In the genomic region with DNA sequence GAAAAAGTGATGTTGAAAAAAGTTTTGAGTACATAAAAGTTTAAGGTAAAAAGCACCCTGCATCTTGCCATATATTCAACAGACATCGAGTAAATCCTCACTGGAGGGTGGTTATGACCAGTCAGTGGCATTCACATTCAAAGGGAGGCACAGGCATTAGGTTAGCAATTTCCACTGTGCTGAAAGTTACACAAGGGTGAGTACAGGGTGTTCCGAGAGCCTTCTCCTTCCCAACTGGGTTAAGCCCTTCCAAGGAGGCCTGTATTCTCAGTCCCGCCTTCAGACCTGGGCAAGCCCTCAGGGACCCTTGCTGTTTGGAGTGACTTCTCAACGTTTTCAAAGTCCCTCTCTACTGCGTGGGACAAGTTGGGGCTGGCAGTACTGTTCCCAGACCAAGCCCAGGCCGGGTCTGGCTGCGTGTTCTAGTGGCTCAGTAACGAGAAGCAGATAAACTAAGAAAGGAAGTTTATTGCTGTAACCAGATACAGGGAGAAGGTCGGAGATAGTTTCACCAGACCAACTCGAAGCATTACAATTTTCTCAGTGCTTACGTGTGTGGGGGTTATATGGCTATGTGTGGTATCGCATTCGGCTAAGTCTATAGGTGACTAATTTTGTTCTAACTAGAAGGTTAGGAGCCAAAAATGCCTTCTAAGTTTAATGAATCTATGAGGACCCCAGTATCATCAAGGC, we compare ENCODE assay signal across 19 cellular contexts. TPM values are rescaled to one million over a fixed set of nuclear protein-coding genes. Genes with fewer than 3 reads are reported as not detected.
DNase-seq lines count a peak whose midpoint lies in the region; ATAC-seq, FAIRE-seq and TF ChIP-seq lines count a peak whose summit lies in the region.
"Had no signal": no experiment of that assay in that cellular context is flagged by ENCODE, and none has a peak within 500 bp of the region (broad histone marks: within the 10 kb centered on the region; RNA-seq: fewer than 3 reads in every experiment).

No MANE protein-coding gene starts in this region.

- H3K4me1 Mint-ChIP-seq in progenitor cell of endocrine pancreas (ENCODE audit: low read depth): no peaks in the 10 kb centered on the region

- H3K9me3 Mint-ChIP-seq in progenitor cell of endocrine pancreas (ENCODE audit: low read depth): no peaks in the 10 kb centered on the region

- no peaks in the 10 kb centered on the region for H3K27me3 ChIP-seq in K562 (ENCODE audit: control insufficient read depth in 2 of 2, insufficient read depth in 2 of 2, low read length in 2 of 2)
- H3K27me3 ChIP-seq in parathyroid adenoma (ENCODE audit: control insufficient read depth, insufficient read depth, low read length): no peaks in the 10 kb centered on the region

- H3K79me2 ChIP-seq in K562 (ENCODE audit: control insufficient read depth, insufficient read depth, low read length) (no peaks in the 10 kb centered on the region), parathyroid adenoma (no peaks in the 10 kb centered on the region)

- no peaks in the 10 kb centered on the region for H3K9me3 ChIP-seq in HEK293 (ENCODE audit: control insufficient read depth, insufficient read depth, low read depth, low read length)
- no peaks in the 10 kb centered on the region for H3K9me3 ChIP-seq in K562 (replicated peaks; ENCODE audit: control insufficient read depth, insufficient read depth, low read depth, low read length)
- H3K9me3 ChIP-seq in parathyroid adenoma (ENCODE audit: control insufficient read depth, low read length): no peaks in the 10 kb centered on the region

- FAIRE-seq in K562 (lab: Jason Lieb, UNC) (peak; percentile 37), RCC 7860 (lab: Jason Lieb, UNC) (no peak)

- no TSS peak for BruUV-seq in K562 (replicated peaks; lab: Mats Ljungman, UMichigan)

- CTCF ChIA-PET in HEK293 (lab: Yijun Ruan, JAX): no interaction called here
- CTCF ChIA-PET in K562 (lab: Yijun Ruan, JAX; ENCODE audit: low intra/inter-chr PET ratio): no interaction called here

- H3K4me2 ChIP-seq in K562 (ENCODE audit: insufficient read depth, low read length) (no peak overlapping the region), parathyroid adenoma (ENCODE audit: low read length) (no peak overlapping the region)

- H3K27ac ChIP-seq in HEK293 (ENCODE audit: extremely low read depth, low read depth, low read length): no peak overlapping the region
- no peak overlapping the region for H3K27ac ChIP-seq in K562 (ENCODE audit: extremely low read depth, low read depth, low read length)
- no peak overlapping the region for H3K27ac ChIP-seq in parathyroid adenoma

- no peak for TF ChIP-seq CTCF in HEK293 (tag by site-specific recombination; IDR thresholded peaks at IDR 0.05)
- TF ChIP-seq CTCF in K562 (IDR thresholded peaks at IDR 0.05 in 2 of 3, conservative IDR thresholded peaks at IDR 0.05 in 1 of 3; ENCODE audit: insufficient read depth in 2 of 3, low read depth in 1 of 3, low read length in 3 of 3): no peak
- TF ChIP-seq CTCF in parathyroid adenoma (IDR thresholded peaks at IDR 0.05): no peak
- no peak for TF ChIP-seq CTCF in progenitor cell of endocrine pancreas (IDR thresholded peaks at IDR 0.05; ENCODE audit: unreplicated experiment)

- H3K4me3 ChIP-seq in HEK293 (ENCODE audit: low read depth, low read length): no peak overlapping the region
- no peak overlapping the region for H3K4me3 ChIP-seq in K562
- H3K4me3 ChIP-seq in parathyroid adenoma (ENCODE audit: low read depth, low read length): no peak overlapping the region

- DNase-seq in K562 (ENCODE audit: extremely low read depth in 1 of 4, low spot score in 3 of 4) (no peak), iris pigment epithelial cell (ENCODE audit: low read depth) (peak; percentile 53), progenitor cell of endocrine pancreas (ENCODE audit: low spot score, unreplicated experiment) (no peak), RCC 7860 (ENCODE audit: low spot score) (no peak)
- DNase-seq in activated effector memory CD4-positive, alpha-beta T cell treated with anti-CD3 and anti-CD28 coated beads, Interleukin-2, amount 50 U/mL, for 16 hours: no peak
- DNase-seq: Calu3; DMS79 treated with DMSO at 0.1 percent for 48 hours; GF-D8; NCI-H1436; NCI-H2081; NCI-H2227 treated with DMSO at 0.1 percent for 48 hours; NCI-H526; NK-92 treated with Interleukin-12 subunit alpha and Interleukin-12 subunit beta, amount 100 ng/mL, for 24 hours had no signal

- H3K9ac ChIP-seq in K562 (ENCODE audit: insufficient read depth in 1 of 2, low read depth in 2 of 2, low read length in 2 of 2) (0 out of 4 replicates have a peak overlapping the region, but pooled peaks of 1 of the 2 experiments have one; percentile 8), parathyroid adenoma (no peak overlapping the region)

- 33% methylated on average over 12 of the region's 13 CpGs for WGBS in K562 (ENCODE audit: insufficient coverage, low coverage, missing lambda C conversion rate)

- no peaks in the 10 kb centered on the region for H3K36me3 Mint-ChIP-seq in progenitor cell of endocrine pancreas (ENCODE audit: insufficient read depth)

- H3K9me1 ChIP-seq in K562 (ENCODE audit: control insufficient read depth, insufficient read depth, low read length): no peaks in the 10 kb centered on the region

- no peak for TF ChIP-seq RAD21 in K562 (CRISPR knock-in tag; conservative IDR thresholded peaks at IDR 0.05 in 1 of 2, IDR thresholded peaks at IDR 0.05 in 1 of 2)

- H3K27me3 Mint-ChIP-seq in progenitor cell of endocrine pancreas: no peaks in the 10 kb centered on the region

- intact Hi-C loops in K562 (cut with micrococcal nuclease): loop anchor here (10.0 kb wide), 1 partner anchor 1063 kb away; no protein-coding TSS in a partner anchor

- in situ Hi-C loops in K562 (cut with MboI): no loop called here

- H3K4me1 ChIP-seq in HEK293 (ENCODE audit: control insufficient read depth, insufficient read depth, low read length): no peaks in the 10 kb centered on the region
- no peaks in the 10 kb centered on the region; a peak in 2 of 5 replicates for H3K4me1 ChIP-seq in K562 (replicated peaks in 1 of 2; ENCODE audit: control insufficient read depth in 2 of 2, insufficient read depth in 2 of 2, low read length in 2 of 2)
- H3K4me1 ChIP-seq in parathyroid adenoma: no peaks in the 10 kb centered on the region

- H4K20me1 ChIP-seq in K562 (replicated peaks; ENCODE audit: control insufficient read depth, insufficient read depth, low read length): no peaks in the 10 kb centered on the region

- TF ChIP-seq EP300 in K562 (IDR thresholded peaks at IDR 0.05; ENCODE audit: low read length): no peak

- H2AFZ ChIP-seq in K562 (ENCODE audit: low read depth, low read length) (peak overlapping the region; percentile 76), parathyroid adenoma (peak overlapping the region; percentile 50)

- no peak overlapping the region for H3K4me3 Mint-ChIP-seq in progenitor cell of endocrine pancreas (ENCODE audit: low read depth)

- H3K36me3 ChIP-seq in HEK293 (ENCODE audit: control insufficient read depth in 2 of 2, insufficient read depth in 1 of 2, low read length in 2 of 2) (no peaks in the 10 kb centered on the region), K562 (ENCODE audit: control insufficient read depth, insufficient read depth, low read length) (no peaks in the 10 kb centered on the region), parathyroid adenoma (ENCODE audit: control insufficient read depth, insufficient read depth, low read length) (no peaks in the 10 kb centered on the region)

- POLR2A ChIA-PET in HEK293 (lab: Yijun Ruan, JAX): interaction anchor here (1.0 to 1.3 kb wide), 2 partner anchors 13 kb away, joined by 3 to 6 read pairs; partner anchors contain the start of gene SETX
- POLR2A ChIA-PET in K562 (lab: Yijun Ruan, JAX): interaction anchor here (0.9 kb wide), 1 partner anchor 10 kb away, joined by 3 read pairs; no protein-coding TSS in a partner anchor

- no peak for TF ChIP-seq POLR2A in K562 (conservative IDR thresholded peaks at IDR 0.05)

- peak; percentile 47 for ATAC-seq in K562
- ATAC-seq in GM18511 (IDR thresholded peaks at IDR 0.05; ENCODE audit: unreplicated experiment): no peak

- no peak overlapping the region for H3K27ac Mint-ChIP-seq in progenitor cell of endocrine pancreas

RNA-seq across cellular contexts. Expression of gene SETX, which starts 13.0 kb away (rescaled TPM):
- total RNA-seq in K562 (2011; cell fraction: chromatin; rRNA removed; ENCODE audit: low replicate concordance): 58.7 and 203 TPM in 2 replicates
- 29.5 and 47.4 TPM in 2 replicates for total RNA-seq in K562 (2011; cell fraction: nucleolus; rRNA removed)
- 73.7 and 74.7 TPM in 2 replicates for total RNA-seq in K562 (2011; cell fraction: nucleoplasm; rRNA removed)
- total RNA-seq in K562 (2014; rRNA removed): 27.0 and 28.8 TPM in 2 replicates
- 45.7 and 53.6 TPM in 2 replicates for total RNA-seq in K562 (2014; rRNA removed; fragmentation: Illumina TruSeq; extraction: Trizol)
- total RNA-seq in K562 (2015; rRNA removed; fragmentation: Illumina TruSeq; extraction: Trizol): 42.9 and 44.0 TPM in 2 replicates
- total RNA-seq in K562 (2021): 26.0 and 28.7 TPM in 2 replicates
- 21.5 and 29.3 TPM in 2 replicates for polyA plus RNA-seq in K562 (2011; rRNA removed)
- polyA plus RNA-seq in K562 (2011; cell fraction: cytosol; rRNA removed): 11.6 and 14.0 TPM in 2 replicates
- 29.5 and 33.8 TPM in 2 replicates for polyA plus RNA-seq in K562 (2011; cell fraction: nucleus; rRNA removed)
- 17.1 and 17.2 TPM in 2 replicates for polyA plus RNA-seq in K562 (2012)
- polyA plus RNA-seq in K562 (2014; fragmentation: Illumina TruSeq; extraction: Trizol): 21.8 and 25.1 TPM in 2 replicates
- 10 to 100 TPM in 1 of 2 experiments, 1 to 10 TPM in 1; 8.7 to 11.5 TPM for polyA plus RNA-seq in K562 (2014; fragmentation: Nextera tagmentation; extraction: Ambion mirVana)
- polyA plus RNA-seq in K562 (2014; rRNA removed): 16.4 and 18.6 TPM in 2 replicates
- polyA minus RNA-seq in K562 (2011; rRNA and poly(A)+ RNA removed): 119 and 120 TPM in 2 replicates
- 30.2 and 38.8 TPM in 2 replicates for polyA minus RNA-seq in K562 (2011; cell fraction: cytosol; rRNA and poly(A)+ RNA removed)
- polyA minus RNA-seq in K562 (2011; cell fraction: nucleus; rRNA and poly(A)+ RNA removed): 45.5 and 72.8 TPM in 2 replicates
- total RNA-seq in progenitor cell of endocrine pancreas: 47.2 and 47.7 TPM in 2 replicates

RNA-seq across cellular contexts. Expression of gene TTF1, which starts 38.9 kb away (rescaled TPM):
- total RNA-seq in K562 (2011; cell fraction: chromatin; rRNA removed; ENCODE audit: low replicate concordance): 7.8 and 26.1 TPM in 2 replicates
- total RNA-seq in K562 (2011; cell fraction: nucleolus; rRNA removed): 4.6 and 4.8 TPM in 2 replicates
- 5.7 and 6.5 TPM in 2 replicates for total RNA-seq in K562 (2011; cell fraction: nucleoplasm; rRNA removed)
- 11.1 and 16.3 TPM in 2 replicates for total RNA-seq in K562 (2014; rRNA removed)
- 17.7 and 20.0 TPM in 2 replicates for total RNA-seq in K562 (2014; rRNA removed; fragmentation: Illumina TruSeq; extraction: Trizol)
- 15.8 and 18.5 TPM in 2 replicates for total RNA-seq in K562 (2015; rRNA removed; fragmentation: Illumina TruSeq; extraction: Trizol)
- 12.0 and 13.3 TPM in 2 replicates for total RNA-seq in K562 (2021)
- polyA plus RNA-seq in K562 (2011; rRNA removed): 9.0 and 15.0 TPM in 2 replicates
- 3.9 and 5.0 TPM in 2 replicates for polyA plus RNA-seq in K562 (2011; cell fraction: cytosol; rRNA removed)
- polyA plus RNA-seq in K562 (2011; cell fraction: nucleus; rRNA removed): 3.1 and 3.7 TPM in 2 replicates
- 11.0 and 14.5 TPM in 2 replicates for polyA plus RNA-seq in K562 (2012)
- polyA plus RNA-seq in K562 (2014; fragmentation: Illumina TruSeq; extraction: Trizol): 16.2 and 17.4 TPM in 2 replicates
- 10 to 100 TPM in 1 of 2 experiments, 1 to 10 TPM in 1; 9.0 to 12.4 TPM for polyA plus RNA-seq in K562 (2014; fragmentation: Nextera tagmentation; extraction: Ambion mirVana)
- polyA plus RNA-seq in K562 (2014; rRNA removed): 15.8 and 19.4 TPM in 2 replicates
- polyA minus RNA-seq in K562 (2011; rRNA and poly(A)+ RNA removed): 11.7 and 11.8 TPM in 2 replicates
- polyA minus RNA-seq in K562 (2011; cell fraction: cytosol; rRNA and poly(A)+ RNA removed): 3.5 and 4.3 TPM in 2 replicates
- polyA minus RNA-seq in K562 (2011; cell fraction: nucleus; rRNA and poly(A)+ RNA removed): 4.2 and 6.6 TPM in 2 replicates
- 17.9 and 18.5 TPM in 2 replicates for total RNA-seq in progenitor cell of endocrine pancreas

RNA-seq across cellular contexts. Expression of gene CFAP77, which starts 42.3 kb away (rescaled TPM):
- not detected in 2 replicates for total RNA-seq in K562 (2011; cell fraction: chromatin; rRNA removed; ENCODE audit: low replicate concordance)
- total RNA-seq in K562 (2011; cell fraction: nucleolus; rRNA removed): not detected in 2 replicates
- total RNA-seq in K562 (2011; cell fraction: nucleoplasm; rRNA removed): not detected in 2 replicates
- total RNA-seq in K562 (2014; rRNA removed): not detected in 2 replicates
- not detected in 2 replicates for total RNA-seq in K562 (2014; rRNA removed; fragmentation: Illumina TruSeq; extraction: Trizol)
- not detected in 2 replicates for total RNA-seq in K562 (2015; rRNA removed; fragmentation: Illumina TruSeq; extraction: Trizol)
- total RNA-seq in K562 (2021): not detected in 2 replicates
- polyA plus RNA-seq in K562 (2011; rRNA removed): not detected in 2 replicates
- not detected in 2 replicates for polyA plus RNA-seq in K562 (2011; cell fraction: cytosol; rRNA removed)
- polyA plus RNA-seq in K562 (2011; cell fraction: nucleus; rRNA removed): not detected in 2 replicates
- not detected in 2 replicates for polyA plus RNA-seq in K562 (2012)
- not detected in 2 replicates for polyA plus RNA-seq in K562 (2014; fragmentation: Illumina TruSeq; extraction: Trizol)
- polyA plus RNA-seq in K562 (2014; fragmentation: Nextera tagmentation; extraction: Ambion mirVana): not detected
- polyA plus RNA-seq in K562 (2014; rRNA removed): not detected in 2 replicates
- polyA minus RNA-seq in K562 (2011; rRNA and poly(A)+ RNA removed): not detected in 2 replicates
- not detected in 2 replicates for polyA minus RNA-seq in K562 (2011; cell fraction: cytosol; rRNA and poly(A)+ RNA removed)
- polyA minus RNA-seq in K562 (2011; cell fraction: nucleus; rRNA and poly(A)+ RNA removed): not detected in 2 replicates
- total RNA-seq in progenitor cell of endocrine pancreas: 0.43 and 0.64 TPM in 2 replicates
- total RNA-seq: A673, Calu3, H4, LHCN-M2 had no signal

Comparison
In these comparisons a context has a peak if more than half of its experiments do, and no peak if none do; other contexts are left out.
1. Of the 44 proteins assayed by ChIP-seq in both K562 and HEK293: peak only in K562: none; only in HEK293: TRIM28; in both: none; in neither: 43.